In genomic region chr7:128537410-128537809, GRCh38 we compare ENCODE assay signal across 8 cellular contexts.
A peak's percentile ranks its signal among the peaks of the same experiment; 100 is the strongest.
DNase-seq lines count a peak whose midpoint lies in the region; ATAC-seq and TF ChIP-seq lines count a peak whose summit lies in the region.
"Not testable (repeated sequence)": the region's sequence is repeated elsewhere in the genome, so short reads cannot be mapped to it uniquely, and the experiment has no call there.

No MANE protein-coding gene starts in this region.

- ATAC-seq in Panc1 (peak; percentile 89), foreskin keratinocyte (peak; percentile 62)

- peaks cover 36 to 56% (median 49%) of the 10 kb centered on the region in 3 donors for H3K4me1 Mint-ChIP-seq in CD8-positive, alpha-beta memory T cell
- peaks cover 9 to 14% of the 10 kb centered on the region in 2 experiments for H3K4me1 Mint-ChIP-seq in H9
- H3K4me1 Mint-ChIP-seq in type B pancreatic cell (ENCODE audit: unreplicated experiment) = peaks cover 12% of the 10 kb centered on the region

- H4K20me1 ChIP-seq in H9 (ENCODE audit: control insufficient read depth, insufficient read depth, insufficient read length); mammary epithelial cell (ENCODE audit: insufficient read depth, low read length): not testable (repeated sequence)

- intact Hi-C loops in Panc1 (cut with micrococcal nuclease; ENCODE audit: unreplicated experiment); mammary epithelial cell (cut with micrococcal nuclease): not testable (repeated sequence)

- CTCF ChIA-PET in CD8-positive, alpha-beta memory T cell (lab: Charles Lee) = interaction anchor here (0.7 kb wide), 1 partner anchor 62 kb away, joined by 3 read pairs; no protein-coding TSS in a partner anchor
- CTCF ChIA-PET in Panc1 (lab: Charles Lee); mammary epithelial cell (lab: Charles Lee; ENCODE audit: low non-redundant PET): not testable (repeated sequence)

- not testable (repeated sequence) for H2AK5ac ChIP-seq in H9 (ENCODE audit: insufficient read length, low read length)

- in situ Hi-C loops in Panc1 (cut with HindIII; ENCODE audit: low pct_unique_long_range_greater_than_20kb, low sequenced_read_pairs); mammary epithelial cell (cut with MboI; ENCODE audit: low sequenced_read_pairs in 2 of 2): not testable (repeated sequence)

- H2AFZ ChIP-seq in H9 (ENCODE audit: low read length); mammary epithelial cell (ENCODE audit: low read depth, low read length): not testable (repeated sequence)

- not testable (repeated sequence) for H3K4ac ChIP-seq in H9 (ENCODE audit: low read depth, low read length)

- H3K4me3 Mint-ChIP-seq in CD8-positive, alpha-beta memory T cell = peak overlapping the region in 1 of 7 donors; percentile 8
- not testable (repeated sequence) for H3K4me3 Mint-ChIP-seq in H9, type B pancreatic cell

- H3K27me3 Mint-ChIP-seq in CD8-positive, alpha-beta memory T cell; H9 (ENCODE audit: low read depth); type B pancreatic cell: not testable (repeated sequence)

- H2BK120ac ChIP-seq in H9 (ENCODE audit: low read depth, low read length, poor library complexity, severe bottlenecking) = not testable (repeated sequence)

- not testable (repeated sequence) for H4K5ac ChIP-seq in H9 (ENCODE audit: insufficient read length, low read depth, low read length)

- H2BK12ac ChIP-seq in H9 (ENCODE audit: insufficient read length, low read depth, low read length) = not testable (repeated sequence)

- not testable (repeated sequence) for H3K27ac ChIP-seq in CD8-positive, alpha-beta memory T cell (ENCODE audit: low read depth, low read length); H9 (ENCODE audit: insufficient read length, low read depth, low read length); Panc1 (ENCODE audit: low read length); mammary epithelial cell (ENCODE audit: insufficient read depth, low read depth, low read length); foreskin keratinocyte

- H3K27me3 ChIP-seq in CD8-positive, alpha-beta memory T cell (ENCODE audit: insufficient read depth, low read length, poor library complexity, severe bottlenecking); H9 (ENCODE audit: insufficient read depth, low read length); Panc1 (ENCODE audit: control insufficient read depth, insufficient read depth, low read length); mammary epithelial cell (ENCODE audit: insufficient read depth, low read length); foreskin keratinocyte: not testable (repeated sequence)

- not testable (repeated sequence) for H3K23me2 ChIP-seq in H9 (ENCODE audit: insufficient read length, low read depth, low read length, poor library complexity, severe bottlenecking)

- H2BK15ac ChIP-seq in H9 (ENCODE audit: low read depth, low read length) = not testable (repeated sequence)

- H3K79me1 ChIP-seq in H9 (ENCODE audit: insufficient read depth, low read depth, low read length, poor library complexity, severe bottlenecking) = not testable (repeated sequence)

- H3K56ac ChIP-seq in H9 (ENCODE audit: insufficient read length, low read depth, low read length) = not testable (repeated sequence)

- dilution Hi-C loops in mammary epithelial cell (cut with HindIII; ENCODE audit: low sequenced_read_pairs) = not testable (repeated sequence)

- not testable (repeated sequence) for H3K23ac ChIP-seq in H9 (ENCODE audit: insufficient read length, low read depth, low read length)

- H3K4me2 ChIP-seq in H9 (ENCODE audit: insufficient read depth, insufficient read length, low read length); mammary epithelial cell (ENCODE audit: insufficient read depth, low read depth, low read length): not testable (repeated sequence)

- peak overlapping the region in 6 of 8 donors; percentile 6 to 89 (median 70) for H3K27ac Mint-ChIP-seq in CD8-positive, alpha-beta memory T cell
- not testable (repeated sequence) for H3K27ac Mint-ChIP-seq in H9
- H3K27ac Mint-ChIP-seq in type B pancreatic cell = peak overlapping the region; percentile 65

- H3K79me2 ChIP-seq in H9 (ENCODE audit: insufficient read depth, low read length) = not testable (repeated sequence)
- peaks cover 90% of the 10 kb centered on the region for H3K79me2 ChIP-seq in mammary epithelial cell (ENCODE audit: insufficient read depth, low read length)

- not testable (repeated sequence) for H3K4me1 ChIP-seq in CD8-positive, alpha-beta memory T cell (ENCODE audit: insufficient read depth, low read length); H9 (ENCODE audit: insufficient read depth, low read length); Panc1 (ENCODE audit: control insufficient read depth, insufficient read depth, low read length); mammary epithelial cell (ENCODE audit: insufficient read depth, low read length); foreskin keratinocyte

- H3K9me3 ChIP-seq in CD8-positive, alpha-beta memory T cell (ENCODE audit: low read length); H9 (ENCODE audit: control insufficient read depth, low read depth, low read length); Panc1 (ENCODE audit: control insufficient read depth, insufficient read depth, low read depth, low read length); mammary epithelial cell (replicated peaks; ENCODE audit: insufficient read depth, low read length): not testable (repeated sequence)

- peaks cover 0 to 60% (median 6%) of the 10 kb centered on the region in 3 donors for H3K36me3 Mint-ChIP-seq in CD8-positive, alpha-beta memory T cell
- peaks cover 14 to 67% (median 53%) of the 10 kb centered on the region in 3 experiments; a peak in 6 of 7 replicates for H3K36me3 Mint-ChIP-seq in H9 (ENCODE audit: insufficient read depth in 1 of 3, low read depth in 3 of 3)
- peaks cover 20% of the 10 kb centered on the region for H3K36me3 Mint-ChIP-seq in type B pancreatic cell

- not testable (repeated sequence) for H2BK5ac ChIP-seq in H9 (ENCODE audit: insufficient read length, low read length)

- not testable (repeated sequence) for H2BK20ac ChIP-seq in H9 (ENCODE audit: low read depth, low read length, poor library complexity, severe bottlenecking)

- H3K4me3 ChIP-seq in CD8-positive, alpha-beta memory T cell (ENCODE audit: low read length); Panc1 (ENCODE audit: low read depth in 2 of 2, low read length in 2 of 2); mammary epithelial cell (replicated peaks in 1 of 3; ENCODE audit: insufficient read depth in 1 of 3, low read depth in 2 of 3, low read length in 3 of 3): not testable (repeated sequence)

- not testable (repeated sequence) for H3K9me3 Mint-ChIP-seq in CD8-positive, alpha-beta memory T cell; H9; type B pancreatic cell

- peak; percentile 52 for TF ChIP-seq CTCF in H9 (conservative IDR thresholded peaks at IDR 0.05)
- TF ChIP-seq CTCF in Panc1 (IDR thresholded peaks at IDR 0.05) = not testable (repeated sequence)
- TF ChIP-seq CTCF in mammary epithelial cell (conservative IDR thresholded peaks at IDR 0.05 in 1 of 2, IDR thresholded peaks at IDR 0.05 in 1 of 2; ENCODE audit: extremely low read depth in 1 of 2, insufficient read depth in 1 of 2, low read depth in 1 of 2, low read length in 2 of 2) = peak; percentile 19 to 32
- TF ChIP-seq CTCF in foreskin keratinocyte (conservative IDR thresholded peaks at IDR 0.05) = peak; percentile 56
- TF ChIP-seq CTCF in type B pancreatic cell (conservative IDR thresholded peaks at IDR 0.05) = peak; percentile 55

- no CpG with 5 or more reads among the region's 7 CpGs for WGBS in H9 (ENCODE audit: extremely low coverage, insufficient read length, low lambda C conversion rate)
- 53% methylated on average over 3 of the region's 7 CpGs for WGBS in mammary epithelial cell (ENCODE audit: low coverage, missing lambda C conversion rate)

- not testable (repeated sequence) for H3K18ac ChIP-seq in H9 (ENCODE audit: insufficient read length, low read depth, low read length)

- POLR2A ChIA-PET in CD8-positive, alpha-beta memory T cell (lab: Charles Lee); Panc1 (lab: Charles Lee): not testable (repeated sequence)

- BruUV-seq in Panc1 (replicated peaks; lab: Mats Ljungman, UMichigan); mammary epithelial cell (replicated peaks; lab: Mats Ljungman, UMichigan): not testable (repeated sequence)

- H3K36me3 ChIP-seq in CD8-positive, alpha-beta memory T cell (ENCODE audit: insufficient read depth, low read length); Panc1 (ENCODE audit: control insufficient read depth, insufficient read depth, low read length); mammary epithelial cell (ENCODE audit: insufficient read depth, low read length): not testable (repeated sequence)

- H3K14ac ChIP-seq in H9 (ENCODE audit: insufficient read depth, low read length) = not testable (repeated sequence)

- not testable (repeated sequence) for H4K91ac ChIP-seq in H9 (ENCODE audit: insufficient read length, low read depth, low read length)

- H4K8ac ChIP-seq in H9 (replicated peaks; ENCODE audit: insufficient read length, low read depth, low read length) = not testable (repeated sequence)

- DNase-seq in CD8-positive, alpha-beta memory T cell = peak in 2 of 5 donors; percentile 35 to 38
- not testable (repeated sequence) for DNase-seq in H9; Panc1 (ENCODE audit: low read depth, low spot score); mammary epithelial cell; foreskin keratinocyte; type B pancreatic cell (ENCODE audit: extremely low spot score, unreplicated experiment)
- DNase-seq in activated CD8-positive, alpha-beta memory T cell treated with anti-CD3 and anti-CD28 coated beads for 24 hours = peak; percentile 32
- DNase-seq in myocyte (ENCODE audit: low read depth) = peak; percentile 30

- not testable (repeated sequence) for H3T11ph ChIP-seq in H9 (ENCODE audit: low read length)

- H3K9ac ChIP-seq in H9 (ENCODE audit: extremely low read depth, insufficient read length, low read length); mammary epithelial cell (ENCODE audit: insufficient read depth, low read length): not testable (repeated sequence)
